Comparison of ENCODE assay signal across 13 cellular contexts in genomic region chr15:74378853-74379252, GRCh38. TPM values are rescaled to one million over a fixed set of nuclear protein-coding genes. Genes with fewer than 3 reads are reported as not detected.
DNase-seq lines count a peak whose midpoint lies in the region; ATAC-seq and TF ChIP-seq lines count a peak whose summit lies in the region.
"Had no signal": no experiment of that assay in that cellular context is flagged by ENCODE, and none has a peak within 500 bp of the region (broad histone marks: within the 10 kb centered on the region; RNA-seq: fewer than 3 reads in every experiment).

No MANE protein-coding gene starts in this region.

- H3K27me3 Mint-ChIP-seq in CD4-positive, CD25-positive, alpha-beta regulatory T cell, result no peaks in the 10 kb centered on the region
- H3K27me3 Mint-ChIP-seq in activated naive CD8-positive, alpha-beta T cell treated with anti-CD3 and anti-CD28 coated beads for 36 hours, result no peaks in the 10 kb centered on the region
- H3K27me3 Mint-ChIP-seq: natural killer cell treated with Interleukin-12 subunit alpha and Interleukin-12 subunit beta and Interleukin-15 and Interleukin-18, amount 100 ng/mL, for 72 hours had no signal

- H3K4me3 Mint-ChIP-seq in CD4-positive, CD25-positive, alpha-beta regulatory T cell, result no peak overlapping the region
- H3K4me3 Mint-ChIP-seq in activated naive CD8-positive, alpha-beta T cell treated with anti-CD3 and anti-CD28 coated beads for 36 hours, result no peak overlapping the region
- H3K4me3 Mint-ChIP-seq: natural killer cell treated with Interleukin-12 subunit alpha and Interleukin-12 subunit beta and Interleukin-15 and Interleukin-18, amount 100 ng/mL, for 72 hours had no signal

- no peaks in the 10 kb centered on the region for H3K36me3 Mint-ChIP-seq in CD4-positive, CD25-positive, alpha-beta regulatory T cell
- H3K36me3 Mint-ChIP-seq in activated naive CD8-positive, alpha-beta T cell treated with anti-CD3 and anti-CD28 coated beads for 36 hours, result no peaks in the 10 kb centered on the region
- H3K36me3 Mint-ChIP-seq: natural killer cell treated with Interleukin-12 subunit alpha and Interleukin-12 subunit beta and Interleukin-15 and Interleukin-18, amount 100 ng/mL, for 72 hours had no signal

- no peak overlapping the region for H3K27ac ChIP-seq in CD4-positive, CD25-positive, alpha-beta regulatory T cell (ENCODE audit: insufficient read depth, low read length, poor library complexity, severe bottlenecking)
- H3K27ac ChIP-seq: SK-N-MC had no signal

- no peak for TF ChIP-seq CTCF in lower leg skin (IDR thresholded peaks at IDR 0.05)

- WGBS in lower leg skin, 2 donors, result 18 to 25% methylated on average over 9 of the region's 9 CpGs

- peaks cover 0 to 36% (median 14%) of the 10 kb centered on the region in 4 donors for H3K4me1 Mint-ChIP-seq in CD4-positive, CD25-positive, alpha-beta regulatory T cell
- H3K4me1 Mint-ChIP-seq in activated naive CD8-positive, alpha-beta T cell treated with anti-CD3 and anti-CD28 coated beads for 36 hours, result peaks cover 73% of the 10 kb centered on the region

- H3K9me3 Mint-ChIP-seq in CD4-positive, CD25-positive, alpha-beta regulatory T cell, result no peaks in the 10 kb centered on the region
- no peaks in the 10 kb centered on the region for H3K9me3 Mint-ChIP-seq in activated naive CD8-positive, alpha-beta T cell treated with anti-CD3 and anti-CD28 coated beads for 36 hours
- H3K9me3 Mint-ChIP-seq: natural killer cell treated with Interleukin-12 subunit alpha and Interleukin-12 subunit beta and Interleukin-15 and Interleukin-18, amount 100 ng/mL, for 72 hours had no signal

- no peaks in the 10 kb centered on the region for H3K27me3 ChIP-seq in CD4-positive, CD25-positive, alpha-beta regulatory T cell (ENCODE audit: control insufficient read depth, insufficient read depth, low read length)

- intact Hi-C loops in lower leg skin (cut with DNase I; ENCODE audit: low total_unique reads), result loop anchor here (10.0 kb wide), 1 partner anchor 116 kb away; no protein-coding TSS in a partner anchor

- no peak for TF ChIP-seq POLR2A in lower leg skin (IDR thresholded peaks at IDR 0.05)

- peak overlapping the region in 2 of 3 donors; percentile 15 to 63 for H3K27ac Mint-ChIP-seq in CD4-positive, CD25-positive, alpha-beta regulatory T cell
- H3K27ac Mint-ChIP-seq in activated naive CD8-positive, alpha-beta T cell treated with anti-CD3 and anti-CD28 coated beads for 36 hours, result peak overlapping the region; percentile 84
- H3K27ac Mint-ChIP-seq: natural killer cell treated with Interleukin-12 subunit alpha and Interleukin-12 subunit beta and Interleukin-15 and Interleukin-18, amount 100 ng/mL, for 72 hours had no signal

- no peaks in the 10 kb centered on the region for H3K36me3 ChIP-seq in CD4-positive, CD25-positive, alpha-beta regulatory T cell (ENCODE audit: control insufficient read depth, insufficient read depth, low read length)

- no peak for ATAC-seq in CD4-positive, CD25-positive, alpha-beta regulatory T cell (ENCODE audit: low read depth in 2 of 2)
- ATAC-seq in HG02981 (IDR thresholded peaks at IDR 0.05; ENCODE audit: unreplicated experiment), result peak; percentile 23
- ATAC-seq in GM21367 (IDR thresholded peaks at IDR 0.05; ENCODE audit: unreplicated experiment), result no peak
- no peak for ATAC-seq in HG03457 (IDR thresholded peaks at IDR 0.05; ENCODE audit: unreplicated experiment)
- ATAC-seq: natural killer cell treated with Interleukin-12 subunit alpha and Interleukin-12 subunit beta and Interleukin-15 and Interleukin-18, amount 100 ng/mL, for 72 hours had no signal

- H3K4me1 ChIP-seq in CD4-positive, CD25-positive, alpha-beta regulatory T cell (ENCODE audit: control insufficient read depth, insufficient read depth, low read length, poor library complexity, severe bottlenecking), result peaks cover 35% of the 10 kb centered on the region

- H3K9me3 ChIP-seq in CD4-positive, CD25-positive, alpha-beta regulatory T cell (ENCODE audit: control insufficient read depth in 2 of 2, low read length in 2 of 2), result no peaks in the 10 kb centered on the region

- no peak overlapping the region for H3K4me3 ChIP-seq in CD4-positive, CD25-positive, alpha-beta regulatory T cell (ENCODE audit: low read depth, low read length)
- H3K4me3 ChIP-seq in lower leg skin (ENCODE audit: low read depth, poor library complexity, severe bottlenecking), result no peak overlapping the region
- H3K4me3 ChIP-seq: SK-N-MC had no signal

- DNase-seq in CD4-positive, CD25-positive, alpha-beta regulatory T cell, result peak in 2 of 3 donors; percentile 16 to 52
- peak; percentile 72 for DNase-seq in activated naive CD8-positive, alpha-beta T cell treated with anti-CD3 and anti-CD28 coated beads for 36 hours
- DNase-seq in myocyte (ENCODE audit: low read depth) (peak; percentile 58), NCI-H446 (lab: John Stamatoyannopoulos, UW) (no peak), lower leg skin (ENCODE audit: low spot score in 2 of 2) (no peak)
- DNase-seq: DMS 273 treated with DMSO at 0.1 percent for 48 hours, glutamatergic neuron, NCI-H1436 had no signal

RNA-seq across cellular contexts. Expression of gene CYP11A1, which starts 11.4 kb away (rescaled TPM):
- not detected for total RNA-seq in CD4-positive, CD25-positive, alpha-beta regulatory T cell
- not detected for polyA plus RNA-seq in CD4-positive, CD25-positive, alpha-beta regulatory T cell
- under 1 TPM; 0.30 to 0.31 TPM for total RNA-seq in activated naive CD8-positive, alpha-beta T cell treated with anti-CD3 and anti-CD28 coated beads for 36 hours
- total RNA-seq in myocyte (not detected in 2 replicates), lower leg skin (under 1 TPM in 3 of 4 donors, not detected in 1; 0.34 to 0.75 (median 0.49) TPM)
- 0.10 TPM for polyA plus RNA-seq in myocyte (2012)

RNA-seq across cellular contexts. Expression of gene SEMA7A, which starts 54.9 kb away (rescaled TPM):
- total RNA-seq in CD4-positive, CD25-positive, alpha-beta regulatory T cell, result 5.0 TPM
- under 1 TPM in 3 of 4 donors, not detected in 1; 0.09 to 0.39 (median 0.11) TPM for polyA plus RNA-seq in CD4-positive, CD25-positive, alpha-beta regulatory T cell
- 10 to 100 TPM; 48.8 to 51.4 TPM for total RNA-seq in activated naive CD8-positive, alpha-beta T cell treated with anti-CD3 and anti-CD28 coated beads for 36 hours
- total RNA-seq in myocyte (9.5 and 11.4 TPM in 2 replicates), lower leg skin (10 to 100 TPM; 16.7 to 30.5 (median 20.5) TPM)
- 65.2 TPM for polyA plus RNA-seq in myocyte (2012)

Comparison
In these comparisons a context has a peak if more than half of its experiments do, and no peak if none do; other contexts are left out.
1. DNase-seq: peak in CD4-positive, CD25-positive, alpha-beta regulatory T cell (2 of 3), activated naive CD8-positive, alpha-beta T cell treated with anti-CD3 and anti-CD28 coated beads for 36 hours (single experiment) and myocyte (single experiment); none in NCI-H446 (0 of 2) and lower leg skin (0 of 2).